Comparison of ENCODE assay signal across 19 cellular contexts in genomic region chr3:137204409-137204808, GRCh38.
DNase-seq lines count a peak whose midpoint lies in the region; ATAC-seq and TF ChIP-seq lines count a peak whose summit lies in the region.
"Had no signal": no experiment of that assay in that cellular context is flagged by ENCODE, and none has a peak within 500 bp of the region (broad histone marks: within the 10 kb centered on the region; RNA-seq: fewer than 3 reads in every experiment).

No MANE protein-coding gene starts in this region.

- no peaks in the 10 kb centered on the region for H4K20me1 ChIP-seq in GM23338 (replicated peaks; ENCODE audit: insufficient read depth)
- H4K20me1 ChIP-seq: BLaER1 treated with 17β-estradiol and CSF1 and Interleukin-3, amounts not matched to agents 10 nM and 100 nM had no signal

- H3F3A ChIP-seq in GM23338 (replicated peaks; ENCODE audit: low read depth), result no peaks in the 10 kb centered on the region

- no peak overlapping the region for H3K4me2 ChIP-seq in GM23338
- H3K4me2 ChIP-seq: A549; BLaER1 treated with 17β-estradiol and CSF1 and Interleukin-3, amounts not matched to agents 10 nM and 100 nM had no signal

- intact Hi-C loops in esophagus muscularis mucosa (cut with DNase I), result no loop called here

- H3K36me3 ChIP-seq in GM23338 (ENCODE audit: insufficient read depth) (no peaks in the 10 kb centered on the region), esophagus muscularis mucosa (no peaks in the 10 kb centered on the region)
- H3K36me3 ChIP-seq: BLaER1 treated with 17β-estradiol and CSF1 and Interleukin-3, amounts not matched to agents 10 nM and 100 nM had no signal

- H3K36me3 Mint-ChIP-seq in GM23338 (ENCODE audit: low read depth) (peaks cover 6% of the 10 kb centered on the region; the same call in 1 of the 3 replicates), type B pancreatic cell (no peaks in the 10 kb centered on the region)
- H3K36me3 Mint-ChIP-seq: CD8-positive, alpha-beta T cell had no signal

- no peaks in the 10 kb centered on the region for H3K27me3 ChIP-seq in GM23338 (ENCODE audit: insufficient read depth)
- H3K27me3 ChIP-seq in esophagus muscularis mucosa, result no peaks in the 10 kb centered on the region
- H3K27me3 ChIP-seq: BLaER1 treated with 17β-estradiol and CSF1 and Interleukin-3, amounts not matched to agents 10 nM and 100 nM had no signal

- H3K27me3 Mint-ChIP-seq in GM23338 (ENCODE audit: insufficient read depth, low read depth, poor library complexity) (no peaks in the 10 kb centered on the region), type B pancreatic cell (peaks cover 16% of the 10 kb centered on the region)

- H3K27ac ChIP-seq in GM23338 (ENCODE audit: low read depth), result no peak overlapping the region
- H3K27ac ChIP-seq in esophagus muscularis mucosa (replicated peaks in 1 of 4), result no peak overlapping the region
- H3K27ac ChIP-seq: 22Rv1; A549; BLaER1 treated with 17β-estradiol and CSF1 and Interleukin-3, amounts not matched to agents 10 nM and 100 nM; GM23248; HL-60 had no signal

- H3K9me2 ChIP-seq in GM23338 (ENCODE audit: insufficient read depth), result 0 out of 2 replicates have a peak, but pooled peaks cover 6% of the 10 kb centered on the region

- H3K79me2 ChIP-seq in GM23338 (replicated peaks; ENCODE audit: insufficient read depth), result no peaks in the 10 kb centered on the region

- ATAC-seq in GM23338 (no peak), GM21825 (IDR thresholded peaks at IDR 0.05; ENCODE audit: unreplicated experiment) (no peak)
- ATAC-seq: A549; CD8-positive, alpha-beta T cell; GM12878; HCT116 had no signal

- H3K4me1 ChIP-seq in GM23338 (ENCODE audit: insufficient read depth) (no peaks in the 10 kb centered on the region), esophagus muscularis mucosa (peaks cover 0 to 11% (median 9%) of the 10 kb centered on the region in 4 donors)
- H3K4me1 ChIP-seq: A549; BLaER1 treated with 17β-estradiol and CSF1 and Interleukin-3, amounts not matched to agents 10 nM and 100 nM had no signal

- no peaks in the 10 kb centered on the region for H3K9me3 ChIP-seq in esophagus muscularis mucosa
- H3K9me3 ChIP-seq: A549 had no signal

- H3K27ac Mint-ChIP-seq in GM23338, result 0 out of 2 replicates have a peak overlapping the region, but pooled peaks have one; percentile 23
- H3K27ac Mint-ChIP-seq in type B pancreatic cell, result peak overlapping the region; percentile 8
- H3K27ac Mint-ChIP-seq: B cell; CD8-positive, alpha-beta T cell; HFFc6 had no signal

- DNase-seq in DMS 273 (lab: John Stamatoyannopoulos, UW; ENCODE audit: unreplicated experiment) (peak; percentile 24), DMS 273 treated with DMSO at 0.1 percent for 48 hours (lab: John Stamatoyannopoulos, UW) (no peak), GM23338 (ENCODE audit: low spot score) (no peak), esophagus muscularis mucosa (ENCODE audit: extremely low spot score) (peak; percentile 60), type B pancreatic cell (ENCODE audit: extremely low spot score, unreplicated experiment) (no peak)
- no peak for DNase-seq in activated CD8-positive, alpha-beta memory T cell treated with anti-CD3 and anti-CD28 coated beads, Interleukin-2, amount 50 U/mL, for 48 hours
- DNase-seq: Calu3; CD8-positive, alpha-beta T cell; GM23248; H7; HFFc6 had no signal

- 74% methylated on average over 3 of the region's 3 CpGs for WGBS in esophagus muscularis mucosa

- TF ChIP-seq CTCF in GM23338 (conservative IDR thresholded peaks at IDR 0.05; ENCODE audit: low read depth in 2 of 2) (no peak), esophagus muscularis mucosa (IDR thresholded peaks at IDR 0.05) (no peak), type B pancreatic cell (conservative IDR thresholded peaks at IDR 0.05) (no peak)

- no peak for TF ChIP-seq POLR2A in esophagus muscularis mucosa (IDR thresholded peaks at IDR 0.05; ENCODE audit: low read depth)

- TF ChIP-seq EP300 in esophagus muscularis mucosa (IDR thresholded peaks at IDR 0.05), result no peak

- H3K4me3 Mint-ChIP-seq in GM23338, result no peak overlapping the region
- H3K4me3 Mint-ChIP-seq in type B pancreatic cell, result no peak overlapping the region
- H3K4me3 Mint-ChIP-seq: B cell; CD8-positive, alpha-beta T cell; HFFc6 had no signal

- H3K9me3 Mint-ChIP-seq in GM23338 (peaks cover 7% of the 10 kb centered on the region), type B pancreatic cell (no peaks in the 10 kb centered on the region)
- H3K9me3 Mint-ChIP-seq: CD8-positive, alpha-beta T cell had no signal

- H3K4me1 Mint-ChIP-seq in GM23338, result peaks cover 4% of the 10 kb centered on the region; the same call in 2 of the 3 replicates
- no peaks in the 10 kb centered on the region for H3K4me1 Mint-ChIP-seq in type B pancreatic cell (ENCODE audit: unreplicated experiment)
- H3K4me1 Mint-ChIP-seq: B cell had no signal

- H2AFZ ChIP-seq in GM23338, result no peak overlapping the region
- H2AFZ ChIP-seq: GM23248 had no signal

- H3K4me3 ChIP-seq in GM23338 (no peak overlapping the region), esophagus muscularis mucosa (no peak overlapping the region)
- H3K4me3 ChIP-seq: A549; BLaER1 treated with 17β-estradiol and CSF1 and Interleukin-3, amounts not matched to agents 10 nM and 100 nM; GM12878; GM23248 had no signal

TF ChIP-seq in GM23338, 12 proteins besides CTCF, POLR2A, EP300 and RAD21 (continues in another document):
- no peak for TF ChIP-seq ETS1 (IDR thresholded peaks at IDR 0.05)
- TF ChIP-seq, protein P1, sequence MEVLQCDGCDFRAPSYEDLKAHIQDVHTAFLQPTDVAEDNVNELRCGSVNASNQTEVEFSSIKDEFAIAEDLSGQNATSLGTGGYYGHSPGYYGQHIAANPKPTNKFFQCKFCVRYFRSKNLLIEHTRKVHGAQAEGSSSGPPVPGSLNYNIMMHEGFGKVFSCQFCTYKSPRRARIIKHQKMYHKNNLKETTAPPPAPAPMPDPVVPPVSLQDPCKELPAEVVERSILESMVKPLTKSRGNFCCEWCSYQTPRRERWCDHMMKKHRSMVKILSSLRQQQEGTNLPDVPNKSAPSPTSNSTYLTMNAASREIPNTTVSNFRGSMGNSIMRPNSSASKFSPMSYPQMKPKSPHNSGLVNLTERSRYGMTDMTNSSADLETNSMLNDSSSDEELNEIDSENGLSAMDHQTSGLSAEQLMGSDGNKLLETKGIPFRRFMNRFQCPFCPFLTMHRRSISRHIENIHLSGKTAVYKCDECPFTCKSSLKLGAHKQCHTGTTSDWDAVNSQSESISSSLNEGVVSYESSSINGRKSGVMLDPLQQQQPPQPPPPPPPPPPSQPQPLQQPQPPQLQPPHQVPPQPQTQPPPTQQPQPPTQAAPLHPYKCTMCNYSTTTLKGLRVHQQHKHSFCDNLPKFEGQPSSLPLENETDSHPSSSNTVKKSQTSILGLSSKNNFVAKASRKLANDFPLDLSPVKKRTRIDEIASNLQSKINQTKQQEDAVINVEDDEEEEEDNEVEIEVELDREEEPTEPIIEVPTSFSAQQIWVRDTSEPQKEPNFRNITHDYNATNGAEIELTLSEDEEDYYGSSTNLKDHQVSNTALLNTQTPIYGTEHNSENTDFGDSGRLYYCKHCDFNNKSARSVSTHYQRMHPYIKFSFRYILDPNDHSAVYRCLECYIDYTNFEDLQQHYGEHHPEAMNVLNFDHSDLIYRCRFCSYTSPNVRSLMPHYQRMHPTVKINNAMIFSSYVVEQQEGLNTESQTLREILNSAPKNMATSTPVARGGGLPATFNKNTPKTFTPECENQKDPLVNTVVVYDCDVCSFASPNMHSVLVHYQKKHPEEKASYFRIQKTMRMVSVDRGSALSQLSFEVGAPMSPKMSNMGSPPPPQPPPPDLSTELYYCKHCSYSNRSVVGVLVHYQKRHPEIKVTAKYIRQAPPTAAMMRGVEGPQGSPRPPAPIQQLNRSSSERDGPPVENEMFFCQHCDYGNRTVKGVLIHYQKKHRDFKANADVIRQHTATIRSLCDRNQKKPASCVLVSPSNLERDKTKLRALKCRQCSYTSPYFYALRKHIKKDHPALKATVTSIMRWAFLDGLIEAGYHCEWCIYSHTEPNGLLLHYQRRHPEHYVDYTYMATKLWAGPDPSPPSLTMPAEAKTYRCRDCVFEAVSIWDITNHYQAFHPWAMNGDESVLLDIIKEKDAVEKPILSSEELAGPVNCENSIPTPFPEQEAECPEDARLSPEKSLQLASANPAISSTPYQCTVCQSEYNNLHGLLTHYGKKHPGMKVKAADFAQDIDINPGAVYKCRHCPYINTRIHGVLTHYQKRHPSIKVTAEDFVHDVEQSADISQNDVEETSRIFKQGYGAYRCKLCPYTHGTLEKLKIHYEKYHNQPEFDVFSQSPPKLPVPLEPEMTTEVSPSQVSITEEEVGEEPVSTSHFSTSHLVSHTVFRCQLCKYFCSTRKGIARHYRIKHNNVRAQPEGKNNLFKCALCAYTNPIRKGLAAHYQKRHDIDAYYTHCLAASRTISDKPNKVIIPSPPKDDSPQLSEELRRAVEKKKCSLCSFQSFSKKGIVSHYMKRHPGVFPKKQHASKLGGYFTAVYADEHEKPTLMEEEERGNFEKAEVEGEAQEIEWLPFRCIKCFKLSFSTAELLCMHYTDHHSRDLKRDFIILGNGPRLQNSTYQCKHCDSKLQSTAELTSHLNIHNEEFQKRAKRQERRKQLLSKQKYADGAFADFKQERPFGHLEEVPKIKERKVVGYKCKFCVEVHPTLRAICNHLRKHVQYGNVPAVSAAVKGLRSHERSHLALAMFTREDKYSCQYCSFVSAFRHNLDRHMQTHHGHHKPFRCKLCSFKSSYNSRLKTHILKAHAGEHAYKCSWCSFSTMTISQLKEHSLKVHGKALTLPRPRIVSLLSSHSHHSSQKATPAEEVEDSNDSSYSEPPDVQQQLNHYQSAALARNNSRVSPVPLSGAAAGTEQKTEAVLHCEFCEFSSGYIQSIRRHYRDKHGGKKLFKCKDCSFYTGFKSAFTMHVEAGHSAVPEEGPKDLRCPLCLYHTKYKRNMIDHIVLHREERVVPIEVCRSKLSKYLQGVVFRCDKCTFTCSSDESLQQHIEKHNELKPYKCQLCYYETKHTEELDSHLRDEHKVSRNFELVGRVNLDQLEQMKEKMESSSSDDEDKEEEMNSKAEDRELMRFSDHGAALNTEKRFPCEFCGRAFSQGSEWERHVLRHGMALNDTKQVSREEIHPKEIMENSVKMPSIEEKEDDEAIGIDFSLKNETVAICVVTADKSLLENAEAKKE (CRISPR knock-in tag; IDR thresholded peaks at IDR 0.05), result no peak
- TF ChIP-seq POLR2AphosphoS5 (IDR thresholded peaks at IDR 0.05; ENCODE audit: low read depth), result no peak
- no peak for TF ChIP-seq EZH2phosphoT487 (IDR thresholded peaks at IDR 0.05; ENCODE audit: unreplicated experiment)
- TF ChIP-seq NANOG (IDR thresholded peaks at IDR 0.05; ENCODE audit: borderline replicate concordance), result no peak
- no peak for TF ChIP-seq STAT1 (IDR thresholded peaks at IDR 0.05; ENCODE audit: unreplicated experiment)

Comparison
In these comparisons a context has a peak if more than half of its experiments do, and no peak if none do; other contexts are left out.
1. DNase-seq: peak in DMS 273 (single experiment) and esophagus muscularis mucosa (single experiment); none in DMS 273 treated with DMSO at 0.1 percent for 48 hours (single experiment), GM23338 (single experiment), type B pancreatic cell (single experiment) and activated CD8-positive, alpha-beta memory T cell treated with anti-CD3 and anti-CD28 coated beads, Interleukin-2, amount 50 U/mL, for 48 hours (single experiment).